In the genomic region with DNA sequence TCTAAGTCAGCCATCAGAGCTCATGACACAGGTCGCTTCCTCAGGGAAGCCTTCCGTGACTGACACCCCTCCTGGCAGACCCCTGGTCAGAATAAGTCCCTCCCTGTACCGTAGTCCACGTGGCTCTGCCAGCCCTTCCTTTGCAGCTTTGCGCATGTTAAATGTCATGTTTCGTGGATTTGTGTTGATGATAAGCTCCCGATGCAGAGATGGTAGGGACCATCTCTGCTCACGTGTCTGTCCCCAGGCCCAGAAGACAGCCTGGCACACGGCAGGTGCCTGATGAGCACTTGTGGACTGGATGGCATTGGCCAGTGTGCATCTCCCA, we compare ENCODE assay signal across 18 cellular contexts.
A peak's percentile ranks its signal among the peaks of the same experiment; 100 is the strongest.
DNase-seq lines count a peak whose midpoint lies in the region; ATAC-seq and TF ChIP-seq lines count a peak whose summit lies in the region.
"Had no signal": no experiment of that assay in that cellular context is flagged by ENCODE, and none has a peak within 500 bp of the region (broad histone marks: within the 10 kb centered on the region; RNA-seq: fewer than 3 reads in every experiment).

No MANE protein-coding gene starts in this region.

- 90% methylated on average over 9 of the region's 9 CpGs for WGBS in right cardiac atrium
- WGBS in hepatocyte (ENCODE audit: low lambda C conversion rate, missing lambda C conversion rate) = 90% methylated on average over 9 of the region's 9 CpGs

- no peaks in the 10 kb centered on the region for H3K79me2 ChIP-seq in hepatocyte

- in situ Hi-C loops in G401 (cut with HindIII; ENCODE audit: low sequenced_read_pairs) = no loop called here

- no peak for TF ChIP-seq CTCF in hepatocyte (IDR thresholded peaks at IDR 0.05; ENCODE audit: poor library complexity)

- no peaks in the 10 kb centered on the region for H3K36me3 ChIP-seq in hepatocyte (replicated peaks; ENCODE audit: insufficient read depth, low read depth)
- H3K36me3 ChIP-seq: colonic mucosa, HAP-1, suprapubic skin had no signal

- H3K27ac ChIP-seq in right cardiac atrium (ENCODE audit: low read length) (peak overlapping the region; percentile 20), hepatocyte (peak overlapping the region; percentile 16)
- H3K27ac ChIP-seq: colonic mucosa, VCaP had no signal

- H3K4me3 ChIP-seq in right cardiac atrium (ENCODE audit: low read length) = no peak overlapping the region
- no peak overlapping the region for H3K4me3 ChIP-seq in hepatocyte
- H3K4me3 ChIP-seq: colonic mucosa, HAP-1, mucosa of descending colon, suprapubic skin had no signal

- H3K27me3 ChIP-seq in right cardiac atrium (ENCODE audit: control insufficient read depth, insufficient read depth) = no peaks in the 10 kb centered on the region
- no peaks in the 10 kb centered on the region for H3K27me3 ChIP-seq in hepatocyte
- H3K27me3 ChIP-seq: colonic mucosa, suprapubic skin had no signal

- H2AFZ ChIP-seq in hepatocyte = no peak overlapping the region

- H3K9me3 ChIP-seq in right cardiac atrium (ENCODE audit: control insufficient read depth, low read length) (no peaks in the 10 kb centered on the region), hepatocyte (ENCODE audit: low read depth) (no peaks in the 10 kb centered on the region)
- H3K9me3 ChIP-seq: colonic mucosa, HAP-1, mucosa of descending colon, suprapubic skin had no signal

- H3K9me2 ChIP-seq in hepatocyte (replicated peaks; ENCODE audit: insufficient read depth) = no peaks in the 10 kb centered on the region

- H4K20me1 ChIP-seq in hepatocyte (ENCODE audit: insufficient read depth, poor library complexity, severe bottlenecking) = no peaks in the 10 kb centered on the region

- intact Hi-C loops in right cardiac atrium (cut with DNase I) = loop anchor here in 1 of 4 donors (10.0 kb wide), 1 partner anchor 53 kb away; no protein-coding TSS in a partner anchor
- intact Hi-C loops in Right ventricle myocardium inferior (cut with DNase I) = no loop called here

- H3K4me1 ChIP-seq in right cardiac atrium (ENCODE audit: control insufficient read depth, insufficient read depth, low read length) = peaks cover 5% of the 10 kb centered on the region
- peaks cover 18% of the 10 kb centered on the region for H3K4me1 ChIP-seq in hepatocyte (ENCODE audit: insufficient read depth)
- H3K4me1 ChIP-seq: colonic mucosa, HAP-1 had no signal

- no peak for DNase-seq in right cardiac atrium
- no peak for DNase-seq in Right ventricle myocardium inferior (ENCODE audit: missing footprints)
- no peak for DNase-seq in hepatocyte (ENCODE audit: low spot score)
- peak; percentile 49 for DNase-seq in retina
- DNase-seq in SIG-M5 (lab: John Stamatoyannopoulos, UW) = no peak
- no peak for DNase-seq in iPS-NIHi7 (ENCODE audit: extremely low spot score)
- no peak for DNase-seq in G401 (ENCODE audit: low spot score)
- DNase-seq in NCI-H1048 (lab: John Stamatoyannopoulos, UW) = no peak
- DNase-seq: amygdala; CD8-positive, alpha-beta memory T cell; NCI-H187; NCI-H510A treated with DMSO at 0.1 percent for 48 hours; stimulated activated CD4-positive, alpha-beta T cell treated with anti-CD3 and anti-CD28 coated beads, Interleukin-15, amount 100 ng/mL, for 24 hours had no signal

- ATAC-seq in right cardiac atrium (no peak), Right ventricle myocardium inferior (no peak)

- no peak overlapping the region for H3K4me2 ChIP-seq in hepatocyte
